In genomic region chr5:98368141-98368540, GRCh38 we compare ENCODE assay signal across 26 cellular contexts.
DNase-seq lines count a peak whose midpoint lies in the region; ATAC-seq and TF ChIP-seq lines count a peak whose summit lies in the region.
"Had no signal": no experiment of that assay in that cellular context is flagged by ENCODE, and none has a peak within 500 bp of the region (broad histone marks: within the 10 kb centered on the region; RNA-seq: fewer than 3 reads in every experiment).

No MANE protein-coding gene starts in this region.

- CTCF ChIA-PET in WTC11 (lab: Charles Lee), result no interaction called here

- no peak overlapping the region for H3K4me3 ChIP-seq in epithelial cell of esophagus (ENCODE audit: low read length)
- H3K4me3 ChIP-seq: HAP-1, K562 had no signal

- POLR2A ChIA-PET in WTC11 (lab: Charles Lee), result no interaction called here

- H3K36me3 Mint-ChIP-seq in WTC11, result no peaks in the 10 kb centered on the region
- H3K36me3 Mint-ChIP-seq: CD14-positive monocyte; CD8-positive, alpha-beta memory T cell had no signal

- H3K27me3 Mint-ChIP-seq in WTC11 (ENCODE audit: low read depth), result no peaks in the 10 kb centered on the region
- H3K27me3 Mint-ChIP-seq: CD8-positive, alpha-beta memory T cell had no signal

- no peak overlapping the region for H3K4me3 Mint-ChIP-seq in WTC11
- H3K4me3 Mint-ChIP-seq: CD14-positive monocyte; CD8-positive, alpha-beta memory T cell had no signal

- no peak for ATAC-seq in WTC11
- no peak for ATAC-seq in HG02798 (IDR thresholded peaks at IDR 0.05; ENCODE audit: poor library complexity, unreplicated experiment)
- ATAC-seq: HepG2, K562, Panc1 had no signal

- H3K9me3 Mint-ChIP-seq in WTC11, result peaks cover 4% of the 10 kb centered on the region

- H3K27ac Mint-ChIP-seq in WTC11, result peak overlapping the region; percentile 1; the same call in 1 of the 2 replicates
- H3K27ac Mint-ChIP-seq: CD14-positive monocyte; CD8-positive, alpha-beta memory T cell had no signal

- H3K4me1 Mint-ChIP-seq in WTC11, result peaks cover 6% of the 10 kb centered on the region
- H3K4me1 Mint-ChIP-seq: CD14-positive monocyte; CD8-positive, alpha-beta memory T cell had no signal

- TF ChIP-seq CTCF in WTC11 (IDR thresholded peaks at IDR 0.05) (no peak), epithelial cell of esophagus (IDR thresholded peaks at IDR 0.05; ENCODE audit: insufficient read depth, low read depth, low read length, missing control alignments) (no peak)

- peak; percentile 3 for DNase-seq in DMS53 (lab: John Stamatoyannopoulos, UW)
- DNase-seq in DMS53 treated with DMSO at 0.1 percent for 48 hours (lab: John Stamatoyannopoulos, UW; ENCODE audit: unreplicated experiment), result no peak
- DNase-seq in WTC11 (ENCODE audit: low spot score), result no peak
- peak; percentile 8 for DNase-seq in epithelial cell of esophagus (ENCODE audit: low read depth)
- DNase-seq in kidney tubule cell (ENCODE audit: low spot score), result peak; percentile 5
- no peak for DNase-seq in NCI-H1417 (lab: John Stamatoyannopoulos, UW)
- no peak for DNase-seq in D341Med (ENCODE audit: low spot score)
- DNase-seq: ACHN; BE2C; CD8-positive, alpha-beta memory T cell; GOT3; Kasumi-1; NCI-H1092 treated with DMSO at 0.1 percent for 48 hours; NCI-H1436 treated with DMSO at 0.1 percent for 48 hours; NCI-H187 treated with DMSO at 0.1 percent for 48 hours; NCI-H2107; NCI-H524; NCI-H82; NK-92 treated with Interleukin-12 subunit alpha and Interleukin-12 subunit beta, amount 100 ng/mL, for 24 hours; SHP77 had no signal

TF ChIP-seq in WTC11, 78 proteins besides CTCF, POLR2A, EP300 and RAD21 (continues in another document):
- TF ChIP-seq ZNF532 (CRISPR knock-in tag; IDR thresholded peaks at IDR 0.05; ENCODE audit: borderline replicate concordance) (no peak), ZNF138 (CRISPR knock-in tag; conservative IDR thresholded peaks at IDR 0.05) (no peak), FOXK1 (CRISPR knock-in tag; IDR thresholded peaks at IDR 0.05) (no peak), ZSCAN18 (CRISPR knock-in tag; IDR thresholded peaks at IDR 0.05) (no peak), E2F1 (CRISPR knock-in tag; IDR thresholded peaks at IDR 0.05) (no peak), ZNF317 (CRISPR knock-in tag; IDR thresholded peaks at IDR 0.05; ENCODE audit: borderline replicate concordance, low read depth) (no peak), ATF2 (CRISPR knock-in tag; IDR thresholded peaks at IDR 0.05; ENCODE audit: borderline replicate concordance, low read depth) (no peak), ARID4B (CRISPR knock-in tag; IDR thresholded peaks at IDR 0.05; ENCODE audit: borderline replicate concordance) (no peak), RORB (CRISPR knock-in tag; IDR thresholded peaks at IDR 0.05) (no peak), ZNF423 (CRISPR knock-in tag; IDR thresholded peaks at IDR 0.05) (no peak)

Comparison
In these comparisons a context has a peak if more than half of its experiments do, and no peak if none do; other contexts are left out.
1. DNase-seq: peak in DMS53 (single experiment), epithelial cell of esophagus (single experiment) and kidney tubule cell (single experiment); none in DMS53 treated with DMSO at 0.1 percent for 48 hours (single experiment), WTC11 (single experiment), NCI-H1417 (0 of 3) and D341Med (single experiment).